8 cellular contexts compared by ENCODE assay signal in the genomic region with DNA sequence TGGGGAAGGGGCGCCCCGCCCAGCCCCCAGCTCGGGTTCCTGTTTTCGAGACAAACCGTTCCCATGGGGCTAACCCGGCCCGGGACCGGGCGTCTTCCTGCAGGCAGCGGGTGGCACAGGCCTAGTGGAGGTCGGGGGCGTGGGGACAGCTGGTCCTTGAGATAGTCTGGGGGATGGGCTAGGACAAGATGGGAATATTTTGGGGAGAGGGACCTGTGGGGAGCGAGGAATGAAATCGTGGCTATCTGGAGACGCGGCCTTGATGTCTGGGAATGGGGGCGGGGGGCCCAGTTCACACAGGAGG. TPM values are rescaled to one million over a fixed set of nuclear protein-coding genes. Genes with fewer than 3 reads are reported as not detected.
DNase-seq lines count a peak whose midpoint lies in the region; ATAC-seq and TF ChIP-seq lines count a peak whose summit lies in the region.

No MANE protein-coding gene starts in this region.

- H3K27ac ChIP-seq in endodermal cell (ENCODE audit: low read depth, low read length) (no peak overlapping the region), upper lobe of right lung (peak overlapping the region; percentile 90)

- peaks cover 11% of the 10 kb centered on the region for H3K4me1 Mint-ChIP-seq in endodermal cell
- H3K4me1 Mint-ChIP-seq in nephron = peaks cover 15% of the 10 kb centered on the region

- CTCF ChIA-PET in AG04449 (lab: Yijun Ruan, JAX) = interaction anchor here (1.3 to 1.4 kb wide), 2 partner anchors 11 to 18 kb away, joined by 4 read pairs; no protein-coding TSS in a partner anchor

- H3K9ac ChIP-seq in endodermal cell (ENCODE audit: extremely low read depth, low read length, poor library complexity, severe bottlenecking) = no peak overlapping the region

- intact Hi-C loops in upper lobe of right lung (cut with DNase I) = no loop called here

- H3K36me3 ChIP-seq in endodermal cell (ENCODE audit: control insufficient read depth, insufficient read depth, low read length) = no peaks in the 10 kb centered on the region
- no peaks in the 10 kb centered on the region for H3K36me3 ChIP-seq in upper lobe of right lung

- no peak overlapping the region for H3K27ac Mint-ChIP-seq in endodermal cell
- H3K27ac Mint-ChIP-seq in nephron = peak overlapping the region in 1 of 3 experiments; percentile 49

- H3K4me1 ChIP-seq in endodermal cell (ENCODE audit: control insufficient read depth, insufficient read depth, low read length) (peaks cover 4% of the 10 kb centered on the region), upper lobe of right lung (peaks cover 35% of the 10 kb centered on the region)

- ATAC-seq in upper lobe of right lung = peak; percentile 33
- no peak for ATAC-seq in GM18511 (IDR thresholded peaks at IDR 0.05; ENCODE audit: unreplicated experiment)

- peak overlapping the region; percentile 55 for H3K4me3 Mint-ChIP-seq in endodermal cell
- H3K4me3 Mint-ChIP-seq in nephron = peak overlapping the region; percentile 82 to 86 (median 82)

- H3K27me3 Mint-ChIP-seq in endodermal cell (ENCODE audit: insufficient read depth) (peaks cover 69% of the 10 kb centered on the region), nephron (ENCODE audit: low read depth) (peaks cover 54% of the 10 kb centered on the region)

- TF ChIP-seq CTCF in AG04449 (IDR thresholded peaks at IDR 0.05; ENCODE audit: insufficient read depth, low read length, missing control alignments) = no peak
- no peak for TF ChIP-seq CTCF in endodermal cell (conservative IDR thresholded peaks at IDR 0.05)
- TF ChIP-seq CTCF in nephron (IDR thresholded peaks at IDR 0.05; ENCODE audit: unreplicated experiment in 3 of 3) = no peak
- no peak for TF ChIP-seq CTCF in upper lobe of right lung (IDR thresholded peaks at IDR 0.05)

- H3K9me3 Mint-ChIP-seq in endodermal cell (no peaks in the 10 kb centered on the region), nephron (no peaks in the 10 kb centered on the region)

- H3K27me3 ChIP-seq in endodermal cell (ENCODE audit: control insufficient read depth, insufficient read depth, low read length, poor library complexity, severe bottlenecking) (peaks cover 72% of the 10 kb centered on the region), upper lobe of right lung (no peaks in the 10 kb centered on the region)

- peak overlapping the region; percentile 12 for H3K4me3 ChIP-seq in AG04449 (ENCODE audit: low read depth, low read length)
- peak overlapping the region; percentile 76 for H3K4me3 ChIP-seq in Jurkat, Clone E6-1 (ENCODE audit: low read length)
- peak overlapping the region; percentile 45 for H3K4me3 ChIP-seq in endodermal cell (ENCODE audit: low read length)
- peak overlapping the region; percentile 53 for H3K4me3 ChIP-seq in upper lobe of right lung

- POLR2A ChIA-PET in AG04449 (lab: Yijun Ruan, JAX) = no interaction called here

- H3K9me3 ChIP-seq in endodermal cell (ENCODE audit: control insufficient read depth, low read length) = no peaks in the 10 kb centered on the region
- no peaks in the 10 kb centered on the region for H3K9me3 ChIP-seq in upper lobe of right lung

- 1 to 2% methylated on average over 15 to 17 of the region's 17 CpGs for WGBS in endodermal cell (ENCODE audit: insufficient coverage in 1 of 2, insufficient read length in 1 of 2), 2 experiments

- H3K36me3 Mint-ChIP-seq in endodermal cell (ENCODE audit: low read depth) (no peaks in the 10 kb centered on the region), nephron (ENCODE audit: low read depth) (no peaks in the 10 kb centered on the region)

- no peak for DNase-seq in AG04449 (ENCODE audit: low read depth, low spot score)
- DNase-seq in Jurkat, Clone E6-1 (ENCODE audit: low read depth, low spot score) = peak; percentile 79
- DNase-seq in activated CD4-positive, alpha-beta T cell treated with anti-CD3 and anti-CD28 coated beads, Interleukin-2, amount 50 U/mL, for 48 hours = peak; percentile 49 to 62
- DNase-seq in endodermal cell = peak; percentile 76
- DNase-seq in upper lobe of right lung = peak; percentile 89
- DNase-seq in NCI-H446 treated with DMSO at 0.1 percent for 48 hours (lab: John Stamatoyannopoulos, UW) = no peak

RNA-seq across cellular contexts. Expression of a gene that starts 1.2 kb away (rescaled TPM):
- polyA plus RNA-seq in Jurkat, Clone E6-1 (2012; ENCODE audit: insufficient read depth, insufficient read length) = 130 TPM
- total RNA-seq in endodermal cell (1 to 10 TPM in 1 of 2 donors, under 1 TPM in 1; 0.86 to 1.9 TPM), upper lobe of right lung (27.6 TPM)
- 5.0 TPM for polyA plus RNA-seq in endodermal cell (2013, experiment 1 of 2)
- polyA plus RNA-seq in endodermal cell (2013, experiment 2 of 2) = 3.8 TPM

RNA-seq across cellular contexts. Expression of a gene that starts 14.6 kb away (rescaled TPM):
- polyA plus RNA-seq in Jurkat, Clone E6-1 (2012; ENCODE audit: insufficient read depth, insufficient read length) = 1.1 TPM
- total RNA-seq in endodermal cell (1 to 10 TPM; 1.1 to 1.2 TPM), upper lobe of right lung (2.0 TPM)
- 2.0 TPM for polyA plus RNA-seq in endodermal cell (2013, experiment 1 of 2)
- polyA plus RNA-seq in endodermal cell (2013, experiment 2 of 2) = 1.3 TPM

RNA-seq across cellular contexts. Expression of a gene that starts 22.2 kb away (rescaled TPM):
- 1.5 TPM for polyA plus RNA-seq in Jurkat, Clone E6-1 (2012; ENCODE audit: insufficient read depth, insufficient read length)
- total RNA-seq in endodermal cell (1 to 10 TPM in 1 of 2 donors, under 1 TPM in 1; 1.00 to 1.5 TPM), upper lobe of right lung (0.72 TPM)
- polyA plus RNA-seq in endodermal cell (2013, experiment 1 of 2) = 26.7 TPM
- 29.3 TPM for polyA plus RNA-seq in endodermal cell (2013, experiment 2 of 2)

RNA-seq across cellular contexts. Expression of a gene that starts 33.2 kb away (rescaled TPM):
- 244 TPM for polyA plus RNA-seq in Jurkat, Clone E6-1 (2012; ENCODE audit: insufficient read depth, insufficient read length)
- total RNA-seq in endodermal cell (100 to 1,000 TPM; 331 to 399 TPM), upper lobe of right lung (294 TPM)
- polyA plus RNA-seq in endodermal cell (2013, experiment 1 of 2) = 250 TPM
- 216 TPM for polyA plus RNA-seq in endodermal cell (2013, experiment 2 of 2)

RNA-seq across cellular contexts. Expression of a gene that starts 57.8 kb away (rescaled TPM):
- polyA plus RNA-seq in Jurkat, Clone E6-1 (2012; ENCODE audit: insufficient read depth, insufficient read length) = 42.5 TPM
- 10 to 100 TPM; 24.7 to 32.4 TPM for total RNA-seq in endodermal cell
- polyA plus RNA-seq in endodermal cell (2013, experiment 1 of 2) = 20.7 TPM
- 18.3 TPM for polyA plus RNA-seq in endodermal cell (2013, experiment 2 of 2)
- total RNA-seq in upper lobe of right lung = 28.9 TPM

Comparison
In these comparisons a context has a peak if more than half of its experiments do, and no peak if none do; other contexts are left out.
1. DNase-seq: peak in Jurkat, Clone E6-1 (single experiment), activated CD4-positive, alpha-beta T cell treated with anti-CD3 and anti-CD28 coated beads, Interleukin-2, amount 50 U/mL, for 48 hours (2 of 2), endodermal cell (single experiment) and upper lobe of right lung (single experiment); none in AG04449 (single experiment) and NCI-H446 treated with DMSO at 0.1 percent for 48 hours (single experiment).
2. H3K4me3 ChIP-seq: peak in every context shown above with its lines; median percentile 76 in Jurkat, Clone E6-1; 53 in upper lobe of right lung; 45 in endodermal cell; 12 in AG04449.